In genomic region chr19:3506384-3507340, GRCh38 we compare ENCODE assay signal across 9 cellular contexts. TPM values are rescaled to one million over a fixed set of nuclear protein-coding genes. Genes with fewer than 3 reads are reported as not detected.
DNase-seq lines count a peak whose midpoint lies in the region; ATAC-seq and TF ChIP-seq lines count a peak whose summit lies in the region.
"Had no signal": no experiment of that assay in that cellular context is flagged by ENCODE, and none has a peak within 500 bp of the region (broad histone marks: within the 10 kb centered on the region; RNA-seq: fewer than 3 reads in every experiment).

No MANE protein-coding gene starts in this region.

- TF ChIP-seq CTCF in coronary artery (IDR thresholded peaks at IDR 0.05) (no peak), lung (IDR thresholded peaks at IDR 0.05; ENCODE audit: control extremely low read depth, extremely low read depth) (no peak)

- no peaks in the 10 kb centered on the region for H3K27me3 ChIP-seq in HAP-1 (ENCODE audit: low read depth)
- H3K27me3 ChIP-seq in lung (ENCODE audit: control insufficient read depth, insufficient read depth), result no peaks in the 10 kb centered on the region
- H3K27me3 ChIP-seq in subcutaneous abdominal adipose tissue (ENCODE audit: control insufficient read depth in 5 of 5, insufficient read depth in 4 of 5, low read length in 5 of 5), result no peaks in the 10 kb centered on the region

- H3K9me3 ChIP-seq in ES-I3 (ENCODE audit: control insufficient read depth, insufficient read depth, low read length), result no peaks in the 10 kb centered on the region
- H3K9me3 ChIP-seq in HAP-1, result no peaks in the 10 kb centered on the region; the same call in 1 of the 2 replicates
- no peaks in the 10 kb centered on the region for H3K9me3 ChIP-seq in lung (ENCODE audit: control insufficient read depth in 2 of 2, insufficient read depth in 1 of 2, low read length in 1 of 2)
- H3K9me3 ChIP-seq in subcutaneous abdominal adipose tissue (ENCODE audit: control insufficient read depth in 5 of 5, low read length in 5 of 5), result no peaks in the 10 kb centered on the region

- DNase-seq in HAP-1 (ENCODE audit: low spot score in 2 of 2), result peak; percentile 11 to 50
- DNase-seq in T follicular helper cell (ENCODE audit: low read depth), result peak; percentile 12
- peak; percentile 83 for DNase-seq in coronary artery (ENCODE audit: low spot score)
- DNase-seq in lung (ENCODE audit: low spot score), result peak; percentile 47
- DNase-seq in mesenteric fat pad (ENCODE audit: low spot score), result no peak
- no peak for DNase-seq in DMS153 treated with DMSO at 0.1 percent for 48 hours (lab: John Stamatoyannopoulos, UW; ENCODE audit: unreplicated experiment)

- H3K4me3 ChIP-seq in HAP-1 (peak overlapping the region; percentile 81), coronary artery (peak overlapping the region; percentile 95), lung (peak overlapping the region; percentile 83), subcutaneous abdominal adipose tissue (ENCODE audit: low read depth in 1 of 5, low read length in 5 of 5) (peak overlapping the region; percentile 74 to 87 (median 80))

- H3K9ac ChIP-seq in ES-I3 (ENCODE audit: low read depth, low read length), result peak overlapping the region; percentile 59
- peak overlapping the region; percentile 68 to 90 (median 88) for H3K9ac ChIP-seq in subcutaneous abdominal adipose tissue (ENCODE audit: low read length in 5 of 5)

- 1% methylated on average over 51 to 69 of the region's 69 CpGs for WGBS in lung, 2 donors

- H3K4me1 ChIP-seq in ES-I3 (ENCODE audit: insufficient read depth, low read length) (no peaks in the 10 kb centered on the region; the same call in 1 of the 2 replicates), HAP-1 (no peaks in the 10 kb centered on the region; the same call in 1 of the 2 replicates), lung (ENCODE audit: control insufficient read depth in 2 of 2, insufficient read depth in 2 of 2, low read length in 2 of 2) (peaks cover 0 to 5% of the 10 kb centered on the region in 2 donors), subcutaneous abdominal adipose tissue (ENCODE audit: control insufficient read depth in 5 of 5, insufficient read depth in 5 of 5, low read length in 5 of 5) (peaks cover 0 to 36% (median 31%) of the 10 kb centered on the region in 5 donors)

- peak overlapping the region; percentile 84 to 90 for H3K27ac ChIP-seq in coronary artery
- peak overlapping the region; percentile 73 to 80 for H3K27ac ChIP-seq in lung (ENCODE audit: low read depth in 1 of 2, low read length in 1 of 2)
- no peak overlapping the region for H3K27ac ChIP-seq in subcutaneous abdominal adipose tissue (ENCODE audit: low read depth, low read length)

- no peak for ATAC-seq in lung (ENCODE audit: insufficient read depth, low FRiP score)

- in situ Hi-C loops in HAP-1 (cut with MboI; ENCODE audit: low sequenced_read_pairs), result no loop called here

- no peaks in the 10 kb centered on the region for H3K36me3 ChIP-seq in ES-I3 (ENCODE audit: insufficient read depth, low read length)
- peaks cover 32% of the 10 kb centered on the region for H3K36me3 ChIP-seq in HAP-1 (replicated peaks)
- peaks cover 0 to 14% of the 10 kb centered on the region in 2 donors for H3K36me3 ChIP-seq in lung (ENCODE audit: control insufficient read depth in 2 of 2, insufficient read depth in 2 of 2, low read length in 2 of 2)
- peaks cover 0 to 23% (median 16%) of the 10 kb centered on the region in 5 donors for H3K36me3 ChIP-seq in subcutaneous abdominal adipose tissue (ENCODE audit: control insufficient read depth in 5 of 5, insufficient read depth in 5 of 5, low read length in 5 of 5)

RNA-seq across cellular contexts. Expression of gene FZR1, which starts 0.6 kb away (rescaled TPM):
- total RNA-seq in lung (10 to 100 TPM; 35.7 to 45.8 TPM), mesenteric fat pad (28.1 TPM)
- 10 to 100 TPM; 20.0 to 21.0 TPM for polyA plus RNA-seq in lung

RNA-seq across cellular contexts. Expression of gene DOHH, which starts 6.2 kb away (rescaled TPM):
- total RNA-seq in lung, result 10 to 100 TPM in 1 of 2 donors, 1 to 10 TPM in 1; 7.8 to 18.5 TPM
- polyA plus RNA-seq in lung, result 10 to 100 TPM; 20.1 to 21.5 TPM
- total RNA-seq in mesenteric fat pad, result 10.5 TPM

RNA-seq across cellular contexts. Expression of gene SMIM44, which starts 23.4 kb away (rescaled TPM):
- total RNA-seq in lung (not detected), mesenteric fat pad (not detected)
- not detected for polyA plus RNA-seq in lung
- total RNA-seq: T-helper 1 cell treated with Interleukin-12 subunit alpha and Interleukin-12 subunit beta and Interleukin-4 antibody, amounts not matched to agents 30 ng/mL and 1 ng/mL, for 36 hours had no signal

RNA-seq across cellular contexts. Expression of gene SMIM24, which starts 26.3 kb away (rescaled TPM):
- total RNA-seq in lung (under 1 TPM in 1 of 2 donors, not detected in 1; 0.15 TPM), mesenteric fat pad (0.42 TPM)
- under 1 TPM; 0.10 to 0.22 TPM for polyA plus RNA-seq in lung
- total RNA-seq: T-helper 1 cell treated with Interleukin-12 subunit alpha and Interleukin-12 subunit beta and Interleukin-4 antibody, amounts not matched to agents 30 ng/mL and 1 ng/mL, for 36 hours had no signal

RNA-seq across cellular contexts. Expression of gene TEKTIP1, which starts 32.3 kb away (rescaled TPM):
- 1 to 10 TPM in 1 of 2 donors, under 1 TPM in 1; 0.74 to 5.8 TPM for total RNA-seq in lung
- 1 to 10 TPM in 1 of 2 donors, under 1 TPM in 1; 0.20 to 1.1 TPM for polyA plus RNA-seq in lung
- 0.51 TPM for total RNA-seq in mesenteric fat pad

Comparison
In these comparisons a context has a peak if more than half of its experiments do, and no peak if none do; other contexts are left out.
1. DNase-seq: peak in HAP-1 (2 of 2), T follicular helper cell (single experiment), coronary artery (single experiment) and lung (single experiment); none in mesenteric fat pad (single experiment) and DMS153 treated with DMSO at 0.1 percent for 48 hours (single experiment).
2. Peak in every context shown above with its lines, with median percentiles within 50 percentile points of each other: H3K4me3 ChIP-seq.